ENCODE assay signal across 14 cellular contexts in genomic region chr17:6471531-6472465, GRCh38. TPM values are rescaled to one million over a fixed set of nuclear protein-coding genes. Genes with fewer than 3 reads are reported as not detected.
DNase-seq lines count a peak whose midpoint lies in the region; ATAC-seq, FAIRE-seq and TF ChIP-seq lines count a peak whose summit lies in the region.
"Had no signal": no experiment of that assay in that cellular context is flagged by ENCODE, and none has a peak within 500 bp of the region (broad histone marks: within the 10 kb centered on the region; RNA-seq: fewer than 3 reads in every experiment).

No MANE protein-coding gene starts in this region.

- POLR2A ChIA-PET in MCF 10A (lab: Yijun Ruan, JAX) = interaction anchor here (0.6 to 4.3 kb wide), 12 partner anchors 25 to 179 kb away, joined by 3 to 33 read pairs (median 6); partner anchors contain the start of genes C17orf100, KIAA0753, MED31 and TXNDC17

- TF ChIP-seq CTCF in MCF 10A (IDR thresholded peaks at IDR 0.05; ENCODE audit: unreplicated experiment) = peak; percentile 25
- no peak for TF ChIP-seq CTCF in breast epithelium (IDR thresholded peaks at IDR 0.05)
- peak; percentile 38 for TF ChIP-seq CTCF in RWPE2 (IDR thresholded peaks at IDR 0.05; ENCODE audit: poor library complexity, severe bottlenecking)

- no peaks in the 10 kb centered on the region for H3K9me3 Mint-ChIP-seq in MCF 10A (ENCODE audit: unreplicated experiment)
- H3K9me3 Mint-ChIP-seq: stimulated activated effector memory CD8-positive, alpha-beta T cell treated with anti-CD3 and anti-CD28 coated beads, Interleukin-12 subunit alpha, Interleukin-12 subunit beta, amount 100 ng/mL, for 72 hours had no signal

- no peak for FAIRE-seq in urothelium cell line (lab: Jason Lieb, UNC)

- H3K4me1 ChIP-seq in breast epithelium (peaks cover 0 to 5% of the 10 kb centered on the region in 2 donors), RWPE2 (ENCODE audit: insufficient read depth, poor library complexity, severe bottlenecking) (peaks cover 10% of the 10 kb centered on the region)
- H3K4me1 ChIP-seq: BE2C had no signal

- H3K27ac ChIP-seq in breast epithelium = no peak overlapping the region
- H3K27ac ChIP-seq in RWPE2 (ENCODE audit: poor library complexity, severe bottlenecking) = no peak overlapping the region

- H3K36me3 ChIP-seq in breast epithelium (no peaks in the 10 kb centered on the region), RWPE2 (ENCODE audit: low read depth) (peaks cover 4% of the 10 kb centered on the region; the same call in 1 of the 2 replicates)
- H3K36me3 ChIP-seq: BE2C had no signal

- CTCF ChIA-PET in MCF 10A (lab: Yijun Ruan, JAX) = interaction anchor here (0.6 to 3.5 kb wide), 25 partner anchors 9 to 324 kb away, joined by 3 to 30 read pairs (median 4); partner anchors contain the start of gene AIPL1

- peaks cover 29% of the 10 kb centered on the region for H3K36me3 Mint-ChIP-seq in MCF 10A (ENCODE audit: insufficient read depth, unreplicated experiment)
- H3K36me3 Mint-ChIP-seq: stimulated activated effector memory CD8-positive, alpha-beta T cell treated with anti-CD3 and anti-CD28 coated beads, Interleukin-12 subunit alpha, Interleukin-12 subunit beta, amount 100 ng/mL, for 72 hours had no signal

- peaks cover 19% of the 10 kb centered on the region for H3K4me1 Mint-ChIP-seq in MCF 10A (ENCODE audit: insufficient read depth, unreplicated experiment)

- no peaks in the 10 kb centered on the region for H3K9me3 ChIP-seq in breast epithelium
- no peaks in the 10 kb centered on the region for H3K9me3 ChIP-seq in RWPE2 (ENCODE audit: severe bottlenecking)
- H3K9me3 ChIP-seq: BE2C had no signal

- ATAC-seq in RWPE2 (ENCODE audit: low read depth) = peak; percentile 64
- ATAC-seq in HG03097 (IDR thresholded peaks at IDR 0.05; ENCODE audit: low FRiP score, unreplicated experiment) = no peak

- no peaks in the 10 kb centered on the region for H3K27me3 Mint-ChIP-seq in MCF 10A (ENCODE audit: insufficient read depth, unreplicated experiment)

- H3K4me3 Mint-ChIP-seq in MCF 10A (ENCODE audit: unreplicated experiment) = peak overlapping the region; percentile 7
- H3K4me3 Mint-ChIP-seq: stimulated activated effector memory CD8-positive, alpha-beta T cell treated with anti-CD3 and anti-CD28 coated beads, Interleukin-12 subunit alpha, Interleukin-12 subunit beta, amount 100 ng/mL, for 72 hours had no signal

- no TSS peak for BruUV-seq in MCF 10A (replicated peaks; lab: Mats Ljungman, UMichigan)

- no peak for TF ChIP-seq POLR2A in breast epithelium (IDR thresholded peaks at IDR 0.05)

- no peaks in the 10 kb centered on the region for H3K27me3 ChIP-seq in breast epithelium
- H3K27me3 ChIP-seq in RWPE2 (ENCODE audit: insufficient read depth, poor library complexity, severe bottlenecking) = no peaks in the 10 kb centered on the region
- H3K27me3 ChIP-seq: BE2C had no signal

- DNase-seq in MCF 10A (ENCODE audit: unreplicated experiment) = peak; percentile 94
- DNase-seq in breast epithelium (ENCODE audit: low spot score in 2 of 2) = no peak
- DNase-seq in RWPE2 (ENCODE audit: low spot score) = no peak
- peak; percentile 13 for DNase-seq in fibroblast of gingiva (ENCODE audit: low read depth)
- peak; percentile 67 for DNase-seq in urothelium cell line (ENCODE audit: low spot score)
- no peak for DNase-seq in retina
- DNase-seq in germinal center (ENCODE audit: low spot score) = no peak
- DNase-seq: BE2C; effector CD4-positive, alpha-beta T cell; NCI-H446 had no signal

- H3K4me3 ChIP-seq in breast epithelium = no peak overlapping the region
- no peak overlapping the region for H3K4me3 ChIP-seq in RWPE2 (ENCODE audit: severe bottlenecking)

- intact Hi-C loops in MCF 10A (cut with micrococcal nuclease) (loop anchor here (1.0 to 5.0 kb wide), 5 partner anchors 52 to 177 kb away; partner anchors contain the start of gene KIAA0753), breast epithelium (cut with DNase I; ENCODE audit: low total_unique reads) (no loop called here)

- H3K27ac Mint-ChIP-seq in MCF 10A (ENCODE audit: low read depth, unreplicated experiment) = no peak overlapping the region

RNA-seq across cellular contexts. Expression of gene PIMREG, which starts 27.5 kb away (rescaled TPM):
- total RNA-seq in MCF 10A (2022) (11.0 and 21.7 TPM in 2 replicates), breast epithelium (1 to 10 TPM in 1 of 3 donors, not detected in 2; 4.3 TPM)

RNA-seq across cellular contexts. Expression of gene AIPL1, which starts 36.9 kb away (rescaled TPM):
- total RNA-seq in MCF 10A (2022) = not detected in 2 replicates
- not detected for total RNA-seq in breast epithelium
- total RNA-seq: liver; T-helper 2 cell treated with Interferon-gamma antibody and Interleukin-4, amounts not matched to agents 100 ng/mL and 5 ng/mL, for 36 hours had no signal

Comparison
In these comparisons a context has a peak if more than half of its experiments do, and no peak if none do; other contexts are left out.
1. DNase-seq: peak in MCF 10A (single experiment), fibroblast of gingiva (single experiment) and urothelium cell line (single experiment); none in breast epithelium (0 of 2), RWPE2 (single experiment), retina (single experiment) and germinal center (single experiment).
2. CTCF ChIP-seq: peak in MCF 10A (single experiment) and RWPE2 (single experiment); none in breast epithelium (0 of 3).